1 cellular context compared by ENCODE assay signal in genomic region chr12:89326260-89327040, GRCh38.
TF ChIP-seq lines count a peak whose summit lies in the region.

No MANE protein-coding gene starts in this region.

TF ChIP-seq in WTC11, 78 proteins besides CTCF, POLR2A, EP300 and RAD21 (continued from another document):
- TF ChIP-seq ATF2 (CRISPR knock-in tag; IDR thresholded peaks at IDR 0.05; ENCODE audit: borderline replicate concordance, low read depth) (no peak), HMGA2 (CRISPR knock-in tag; IDR thresholded peaks at IDR 0.05) (no peak), GTF2I (CRISPR knock-in tag; conservative IDR thresholded peaks at IDR 0.05) (no peak), ZNF532 (CRISPR knock-in tag; IDR thresholded peaks at IDR 0.05; ENCODE audit: borderline replicate concordance) (no peak)
TF ChIP-seq in WTC11: peak in this region for 0.
